ENCODE assay signal across 8 cellular contexts in genomic region chr1:28582248-28582615, GRCh38. TPM values are rescaled to one million over a fixed set of nuclear protein-coding genes. Genes with fewer than 3 reads are reported as not detected.
DNase-seq lines count a peak whose midpoint lies in the region; ATAC-seq and TF ChIP-seq lines count a peak whose summit lies in the region.

No MANE protein-coding gene starts in this region.

- no peak for TF ChIP-seq POLR2A in esophagus muscularis mucosa (IDR thresholded peaks at IDR 0.05; ENCODE audit: low read depth)

- H3K9me3 ChIP-seq in esophagus muscularis mucosa: no peaks in the 10 kb centered on the region
- peaks cover 0 to 1% of the 10 kb centered on the region in 2 donors for H3K9me3 ChIP-seq in neuronal stem cell (replicated peaks in 1 of 2; ENCODE audit: control insufficient read depth in 2 of 2, insufficient read depth in 1 of 2, low read depth in 1 of 2, low read length in 2 of 2)

- H3K4me2 ChIP-seq in neuronal stem cell (ENCODE audit: insufficient read depth, low read length, poor library complexity, severe bottlenecking): peak overlapping the region; percentile 97

- H4K8ac ChIP-seq in neuronal stem cell (ENCODE audit: low read depth, low read length): no peak overlapping the region

- H3K4me1 Mint-ChIP-seq in activated naive CD4-positive, alpha-beta T cell treated with anti-CD3 and anti-CD28 coated beads, Interleukin-2, amount 10 ng/mL, durations not matched to agents 7 days and 5 days: peaks cover 39% of the 10 kb centered on the region

- peaks cover 5% of the 10 kb centered on the region for H3K79me1 ChIP-seq in neuronal stem cell (ENCODE audit: low read depth, low read length)

- H3K4me3 Mint-ChIP-seq in activated naive CD4-positive, alpha-beta T cell treated with anti-CD3 and anti-CD28 coated beads, Interleukin-2, amount 10 ng/mL, durations not matched to agents 7 days and 5 days: peak overlapping the region; percentile 85

- H3K27ac ChIP-seq in esophagus muscularis mucosa (replicated peaks in 1 of 4) (peak overlapping the region; percentile 87 to 96 (median 92)), neuronal stem cell (replicated peaks; ENCODE audit: low read length) (no peak overlapping the region)

- H3K27me3 ChIP-seq in esophagus muscularis mucosa: no peaks in the 10 kb centered on the region
- H3K27me3 ChIP-seq in neuronal stem cell (ENCODE audit: control insufficient read depth in 3 of 3, insufficient read depth in 3 of 3, low read depth in 1 of 3, low read length in 3 of 3): peaks cover 0 to 9% (median 0%) of the 10 kb centered on the region in 3 experiments

- CTCF ChIA-PET in activated naive CD4-positive, alpha-beta T cell treated with anti-CD3 and anti-CD28 coated beads, Interleukin-2, amount 10 ng/mL, durations not matched to agents 7 days and 5 days (lab: Charles Lee): interaction anchor here (0.5 to 3.5 kb wide), 8 partner anchors 11 to 459 kb away, joined by 3 to 18 read pairs (median 4); partner anchors contain the start of gene TAF12

- intact Hi-C loops in esophagus muscularis mucosa (cut with DNase I): no loop called here

- H3K36me3 ChIP-seq in esophagus muscularis mucosa (peaks cover 14 to 34% (median 33%) of the 10 kb centered on the region in 4 donors), neuronal stem cell (replicated peaks in 1 of 2; ENCODE audit: control insufficient read depth in 2 of 2, insufficient read depth in 2 of 2, low read length in 2 of 2) (peaks cover 26 to 39% of the 10 kb centered on the region in 2 donors)

- no peaks in the 10 kb centered on the region for H3K9me3 Mint-ChIP-seq in activated naive CD4-positive, alpha-beta T cell treated with anti-CD3 and anti-CD28 coated beads, Interleukin-2, amount 10 ng/mL, durations not matched to agents 7 days and 5 days

- no peak overlapping the region for H4K91ac ChIP-seq in neuronal stem cell (ENCODE audit: low read depth, low read length, poor library complexity)

- no peak overlapping the region for H3K14ac ChIP-seq in neuronal stem cell (ENCODE audit: low read length)

- H3K4me3 ChIP-seq in esophagus muscularis mucosa (peak overlapping the region; percentile 85 to 100 (median 92)), neuronal stem cell (ENCODE audit: low read length in 2 of 2) (peak overlapping the region; percentile 69 to 80)

- 0% methylated on average over 10 of the region's 10 CpGs for WGBS in esophagus muscularis mucosa
- no CpG with 5 or more reads among the region's 10 CpGs for WGBS in neuronal stem cell (ENCODE audit: extremely low coverage in 2 of 2, insufficient read length in 2 of 2, insufficient replicate concordance in 1 of 2), 2 donors

- peak overlapping the region; percentile 89 for H3K27ac Mint-ChIP-seq in activated naive CD4-positive, alpha-beta T cell treated with anti-CD3 and anti-CD28 coated beads, Interleukin-2, amount 10 ng/mL, durations not matched to agents 7 days and 5 days

- TF ChIP-seq CTCF in esophagus muscularis mucosa (IDR thresholded peaks at IDR 0.05): no peak

- no peak for ATAC-seq in GM21528 (IDR thresholded peaks at IDR 0.05; ENCODE audit: low FRiP score, unreplicated experiment)

- no peak for DNase-seq in activated naive CD4-positive, alpha-beta T cell treated with anti-CD3 and anti-CD28 coated beads, Interleukin-2, amount 10 ng/mL, durations not matched to agents 7 days and 5 days
- DNase-seq in activated naive CD4-positive, alpha-beta T cell treated with anti-CD3 and anti-CD28 coated beads, Interleukin-2, amount 50 U/mL, for 16 hours: no peak
- DNase-seq in SK-MEL-5 (ENCODE audit: low read depth, low spot score): peak; percentile 32
- no peak for DNase-seq in esophagus muscularis mucosa (ENCODE audit: extremely low spot score)
- DNase-seq in neuronal stem cell (ENCODE audit: low spot score): no peak
- DNase-seq in NCI-H2196 (lab: John Stamatoyannopoulos, UW; ENCODE audit: unreplicated experiment): no peak
- DNase-seq in stimulated activated CD4-positive, alpha-beta T cell treated with anti-CD3 and anti-CD28 coated beads, Interleukin-4, amount 100 ng/mL, for 1 hour: no peak

- TF ChIP-seq EP300 in esophagus muscularis mucosa (IDR thresholded peaks at IDR 0.05): no peak

- peaks cover 19 to 37% (median 34%) of the 10 kb centered on the region in 4 donors for H3K4me1 ChIP-seq in esophagus muscularis mucosa
- peaks cover 6 to 9% of the 10 kb centered on the region in 2 donors for H3K4me1 ChIP-seq in neuronal stem cell (ENCODE audit: control insufficient read depth in 2 of 2, insufficient read depth in 1 of 2, low read depth in 1 of 2, low read length in 2 of 2)

- H3K27me3 Mint-ChIP-seq in activated naive CD4-positive, alpha-beta T cell treated with anti-CD3 and anti-CD28 coated beads, Interleukin-2, amount 10 ng/mL, durations not matched to agents 7 days and 5 days: no peaks in the 10 kb centered on the region

- H2BK15ac ChIP-seq in neuronal stem cell (ENCODE audit: low read length): peak overlapping the region; percentile 75

- H2BK5ac ChIP-seq in neuronal stem cell (ENCODE audit: low read length): peak overlapping the region; percentile 84

- H3K36me3 Mint-ChIP-seq in activated naive CD4-positive, alpha-beta T cell treated with anti-CD3 and anti-CD28 coated beads, Interleukin-2, amount 10 ng/mL, durations not matched to agents 7 days and 5 days: peaks cover 36% of the 10 kb centered on the region

- no peak overlapping the region for H2BK12ac ChIP-seq in neuronal stem cell (ENCODE audit: low read length)

- peak overlapping the region; percentile 92 for H3K18ac ChIP-seq in neuronal stem cell (ENCODE audit: low read length)

- peak overlapping the region; percentile 93 for H2BK120ac ChIP-seq in neuronal stem cell (ENCODE audit: low read depth, low read length)

- H3K23ac ChIP-seq in neuronal stem cell (ENCODE audit: low read depth, low read length, poor library complexity): no peak overlapping the region

- H3K9ac ChIP-seq in neuronal stem cell (ENCODE audit: low read depth, low read length, poor library complexity): peak overlapping the region; percentile 89

- peak overlapping the region; percentile 100 for H2AFZ ChIP-seq in neuronal stem cell (ENCODE audit: low read length)

- no peak overlapping the region for H2AK5ac ChIP-seq in neuronal stem cell (ENCODE audit: low read depth, low read length)

- in situ Hi-C loops in SK-MEL-5 (cut with HindIII; ENCODE audit: low pct_unique_long_range_greater_than_20kb, low sequenced_read_pairs): no loop called here

- H3K4ac ChIP-seq in neuronal stem cell (ENCODE audit: low read length): no peak overlapping the region

RNA-seq across cellular contexts. Expression of gene RAB42, which starts 9.8 kb away (rescaled TPM):
- not detected in 2 replicates for total RNA-seq in SK-MEL-5 (2014; rRNA removed; shearing (Covaris generic))
- not detected in 2 replicates for polyA plus RNA-seq in SK-MEL-5 (2015; cell fraction: cytosol; rRNA removed)
- polyA plus RNA-seq in SK-MEL-5 (2015; cell fraction: nucleus; rRNA removed): not detected in 2 replicates
- 1 to 10 TPM in 3 of 4 donors, under 1 TPM in 1; 0.98 to 4.0 (median 2.9) TPM for total RNA-seq in esophagus muscularis mucosa
- polyA plus RNA-seq in neuronal stem cell (2013, experiment 1 of 2): 5.1 TPM
- 5.1 TPM for polyA plus RNA-seq in neuronal stem cell (2013, experiment 2 of 2)

RNA-seq across cellular contexts. Expression of gene TRNAU1AP, which starts 29.3 kb away (rescaled TPM):
- 13.4 and 22.6 TPM in 2 replicates for total RNA-seq in SK-MEL-5 (2014; rRNA removed; shearing (Covaris generic))
- polyA plus RNA-seq in SK-MEL-5 (2015; cell fraction: cytosol; rRNA removed): 11.5 and 16.7 TPM in 2 replicates
- polyA plus RNA-seq in SK-MEL-5 (2015; cell fraction: nucleus; rRNA removed): 16.2 and 23.5 TPM in 2 replicates
- total RNA-seq in esophagus muscularis mucosa: 10 to 100 TPM; 19.4 to 34.1 (median 23.2) TPM
- polyA plus RNA-seq in neuronal stem cell (2013, experiment 1 of 2): 27.6 TPM
- polyA plus RNA-seq in neuronal stem cell (2013, experiment 2 of 2): 26.0 TPM
